In genomic region chr6:151763938-151764680, GRCh38 we compare ENCODE assay signal across 8 cellular contexts. TPM values are rescaled to one million over a fixed set of nuclear protein-coding genes. Genes with fewer than 3 reads are reported as not detected.
DNase-seq lines count a peak whose midpoint lies in the region; ATAC-seq and TF ChIP-seq lines count a peak whose summit lies in the region.

No MANE protein-coding gene starts in this region.

- peak; percentile 76 for TF ChIP-seq CTCF in OCI-LY1 (IDR thresholded peaks at IDR 0.05; ENCODE audit: low read length)
- TF ChIP-seq CTCF in cardiac muscle cell (IDR thresholded peaks at IDR 0.05; ENCODE audit: low read depth, low read length): peak; percentile 83
- peak; percentile 58 for TF ChIP-seq CTCF in osteocyte (IDR thresholded peaks at IDR 0.05)

- no peak overlapping the region for H2AFZ ChIP-seq in OCI-LY1 (ENCODE audit: low read length)

- H3K27ac Mint-ChIP-seq in osteocyte (ENCODE audit: unreplicated experiment): no peak overlapping the region

- H3K4me2 ChIP-seq in OCI-LY1 (ENCODE audit: low read length): no peak overlapping the region

- no peaks in the 10 kb centered on the region for H3K9me3 ChIP-seq in OCI-LY1 (ENCODE audit: low read length)
- no peaks in the 10 kb centered on the region for H3K9me3 ChIP-seq in cardiac muscle cell (ENCODE audit: low read depth)

- H3K9ac ChIP-seq in OCI-LY1 (ENCODE audit: low read length): no peak overlapping the region

- no peaks in the 10 kb centered on the region for H3K79me2 ChIP-seq in OCI-LY1 (ENCODE audit: insufficient read depth, low read length)

- DNase-seq in Ammon's horn (ENCODE audit: low spot score) (peak; percentile 84), cardiac muscle cell (ENCODE audit: low read depth in 1 of 2, low spot score in 1 of 2) (peak; percentile 86 to 95), osteocyte (ENCODE audit: extremely low spot score, unreplicated experiment) (no peak)
- peak; percentile 4 for DNase-seq in activated naive CD8-positive, alpha-beta T cell treated with anti-CD3 and anti-CD28 coated beads, Interleukin-2, amount 50 U/mL, for 16 hours (ENCODE audit: low read depth, low spot score)

- H3K4me1 ChIP-seq in OCI-LY1 (ENCODE audit: insufficient read depth, low read length, severe bottlenecking): no peaks in the 10 kb centered on the region
- peaks cover 13% of the 10 kb centered on the region for H3K4me1 ChIP-seq in cardiac muscle cell (ENCODE audit: low read depth)

- no peaks in the 10 kb centered on the region for H3K9me2 ChIP-seq in OCI-LY1 (ENCODE audit: low read depth, low read length)

- H3K9me3 Mint-ChIP-seq in osteocyte (ENCODE audit: unreplicated experiment): no peaks in the 10 kb centered on the region

- H3K27me3 Mint-ChIP-seq in osteocyte (ENCODE audit: unreplicated experiment): peaks cover 37% of the 10 kb centered on the region

- H3K36me3 ChIP-seq in OCI-LY1 (ENCODE audit: insufficient read depth, low read length): no peaks in the 10 kb centered on the region
- H3K36me3 ChIP-seq in cardiac muscle cell: no peaks in the 10 kb centered on the region

- no peaks in the 10 kb centered on the region for H3F3A ChIP-seq in OCI-LY1 (ENCODE audit: insufficient read depth, low read length)

- ATAC-seq in GM18907 (IDR thresholded peaks at IDR 0.05; ENCODE audit: unreplicated experiment) (peak; percentile 91), HG03135 (IDR thresholded peaks at IDR 0.05; ENCODE audit: unreplicated experiment) (peak; percentile 90), HG02840 (IDR thresholded peaks at IDR 0.05; ENCODE audit: low FRiP score, unreplicated experiment) (no peak)

- H3K4me3 ChIP-seq in OCI-LY1 (ENCODE audit: low read depth, low read length, poor library complexity, severe bottlenecking) (no peak overlapping the region), cardiac muscle cell (peak overlapping the region; percentile 14)

- no peaks in the 10 kb centered on the region for H3K36me3 Mint-ChIP-seq in osteocyte (ENCODE audit: unreplicated experiment)

- H3K4me3 Mint-ChIP-seq in osteocyte (ENCODE audit: unreplicated experiment): peak overlapping the region; percentile 12

- H3K27ac ChIP-seq in OCI-LY1 (ENCODE audit: low read depth, low read length, poor library complexity, severe bottlenecking) (no peak overlapping the region), cardiac muscle cell (peak overlapping the region; percentile 62)

- H4K20me1 ChIP-seq in OCI-LY1 (ENCODE audit: insufficient read depth, low read length): no peaks in the 10 kb centered on the region

- H3K27me3 ChIP-seq in OCI-LY1 (ENCODE audit: insufficient read depth, low read length) (no peaks in the 10 kb centered on the region), cardiac muscle cell (no peaks in the 10 kb centered on the region)

- peaks cover 21% of the 10 kb centered on the region for H3K4me1 Mint-ChIP-seq in osteocyte (ENCODE audit: unreplicated experiment)

RNA-seq across cellular contexts. Expression of gene ESR1, which starts 43.4 kb away (rescaled TPM):
- total RNA-seq in cardiac muscle cell: 1.9 and 5.1 TPM in 2 replicates
- 1.6 and 4.5 TPM in 2 replicates for polyA plus RNA-seq in cardiac muscle cell
- not detected in 2 replicates for total RNA-seq in osteocyte
